ENCODE assay signal across 1 cellular context in genomic region chr14:50533806-50534205, GRCh38.
TF ChIP-seq lines count a peak whose summit lies in the region.

No MANE protein-coding gene starts in this region.

TF ChIP-seq in HepG2, 621 proteins besides CTCF, POLR2A, EP300 and RAD21:
- no peak for TF ChIP-seq ZSCAN30 (CRISPR knock-in tag; IDR thresholded peaks at IDR 0.05)
- TF ChIP-seq CEBPB (IDR thresholded peaks at IDR 0.05; ENCODE audit: borderline replicate concordance, low read depth, low read length) = no peak
- no peak for TF ChIP-seq AHDC1 (CRISPR knock-in tag; IDR thresholded peaks at IDR 0.05; ENCODE audit: borderline replicate concordance)
- no peak for TF ChIP-seq KLF16 (CRISPR knock-in tag; IDR thresholded peaks at IDR 0.05)
- TF ChIP-seq POLR2G (IDR thresholded peaks at IDR 0.05; ENCODE audit: low read depth, low read length) = no peak
- no peak for TF ChIP-seq SATB2 (CRISPR knock-in tag; IDR thresholded peaks at IDR 0.05)
- TF ChIP-seq HMGXB4 (CRISPR knock-in tag; IDR thresholded peaks at IDR 0.05; ENCODE audit: borderline replicate concordance in 1 of 2, low read depth in 1 of 2) = no peak
- TF ChIP-seq ZNF326 (CRISPR knock-in tag; IDR thresholded peaks at IDR 0.05; ENCODE audit: borderline replicate concordance) = no peak
- no peak for TF ChIP-seq SAFB2 (CRISPR knock-in tag; IDR thresholded peaks at IDR 0.05; ENCODE audit: borderline replicate concordance, low read depth)
- no peak for TF ChIP-seq ZNF543 (CRISPR knock-in tag; IDR thresholded peaks at IDR 0.05)
- TF ChIP-seq SPEN (CRISPR knock-in tag; IDR thresholded peaks at IDR 0.05; ENCODE audit: low read depth) = no peak
- TF ChIP-seq SRSF1 (optimal IDR thresholded peaks at IDR 0.05; ENCODE audit: low read depth, low read length) = no peak
- TF ChIP-seq, protein P1, sequence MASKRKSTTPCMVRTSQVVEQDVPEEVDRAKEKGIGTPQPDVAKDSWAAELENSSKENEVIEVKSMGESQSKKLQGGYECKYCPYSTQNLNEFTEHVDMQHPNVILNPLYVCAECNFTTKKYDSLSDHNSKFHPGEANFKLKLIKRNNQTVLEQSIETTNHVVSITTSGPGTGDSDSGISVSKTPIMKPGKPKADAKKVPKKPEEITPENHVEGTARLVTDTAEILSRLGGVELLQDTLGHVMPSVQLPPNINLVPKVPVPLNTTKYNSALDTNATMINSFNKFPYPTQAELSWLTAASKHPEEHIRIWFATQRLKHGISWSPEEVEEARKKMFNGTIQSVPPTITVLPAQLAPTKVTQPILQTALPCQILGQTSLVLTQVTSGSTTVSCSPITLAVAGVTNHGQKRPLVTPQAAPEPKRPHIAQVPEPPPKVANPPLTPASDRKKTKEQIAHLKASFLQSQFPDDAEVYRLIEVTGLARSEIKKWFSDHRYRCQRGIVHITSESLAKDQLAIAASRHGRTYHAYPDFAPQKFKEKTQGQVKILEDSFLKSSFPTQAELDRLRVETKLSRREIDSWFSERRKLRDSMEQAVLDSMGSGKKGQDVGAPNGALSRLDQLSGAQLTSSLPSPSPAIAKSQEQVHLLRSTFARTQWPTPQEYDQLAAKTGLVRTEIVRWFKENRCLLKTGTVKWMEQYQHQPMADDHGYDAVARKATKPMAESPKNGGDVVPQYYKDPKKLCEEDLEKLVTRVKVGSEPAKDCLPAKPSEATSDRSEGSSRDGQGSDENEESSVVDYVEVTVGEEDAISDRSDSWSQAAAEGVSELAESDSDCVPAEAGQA (IDR thresholded peaks at IDR 0.05; ENCODE audit: low read depth) = no peak
- TF ChIP-seq, protein P1 (CRISPR knock-in tag; IDR thresholded peaks at IDR 0.05; ENCODE audit: borderline replicate concordance) = no peak
- no peak for TF ChIP-seq ZNF329 (CRISPR knock-in tag; IDR thresholded peaks at IDR 0.05; ENCODE audit: low read depth)
- TF ChIP-seq SOX13 (IDR thresholded peaks at IDR 0.05) = no peak
- no peak for TF ChIP-seq SOX13 (CRISPR knock-in tag; conservative IDR thresholded peaks at IDR 0.05 in 1 of 2, IDR thresholded peaks at IDR 0.05 in 1 of 2)
- TF ChIP-seq DMAP1 (CRISPR knock-in tag; IDR thresholded peaks at IDR 0.05) = no peak
- no peak for TF ChIP-seq NR2F2 (IDR thresholded peaks at IDR 0.05; ENCODE audit: borderline replicate concordance, low read depth)
- TF ChIP-seq RERE (CRISPR knock-in tag; IDR thresholded peaks at IDR 0.05; ENCODE audit: low read depth) = no peak
- TF ChIP-seq SSRP1 (CRISPR knock-in tag; IDR thresholded peaks at IDR 0.05) = no peak
TF ChIP-seq in HepG2: peak in this region for 0.
